Comparison of ENCODE assay signal across 1 cellular context in genomic region chr17:59842901-59843652, GRCh38.
TF ChIP-seq lines count a peak whose summit lies in the region.

No MANE protein-coding gene starts in this region.

TF ChIP-seq in HepG2, 621 proteins besides CTCF, POLR2A, EP300 and RAD21 (continued from another document and continues in another):
- peak; percentile 68; the same call in 1 of the 2 replicates for TF ChIP-seq PRDM4 (CRISPR knock-in tag; IDR thresholded peaks at IDR 0.05; ENCODE audit: borderline replicate concordance)
- no peak for TF ChIP-seq DZIP1 (CRISPR knock-in tag; IDR thresholded peaks at IDR 0.05)
- TF ChIP-seq ZNF740 (CRISPR knock-in tag; IDR thresholded peaks at IDR 0.05), result no peak
- TF ChIP-seq POLR2G (IDR thresholded peaks at IDR 0.05; ENCODE audit: low read depth, low read length), result peak; percentile 75
- TF ChIP-seq AKNA (CRISPR knock-in tag; IDR thresholded peaks at IDR 0.05; ENCODE audit: borderline replicate concordance), result peak; percentile 20; the same call in 1 of the 2 replicates
- peak; percentile 19; the same call in 1 of the 2 replicates for TF ChIP-seq ZNF639 (CRISPR knock-in tag; conservative IDR thresholded peaks at IDR 0.05)
- TF ChIP-seq ZNF264 (CRISPR knock-in tag; IDR thresholded peaks at IDR 0.05), result no peak; the same call in 1 of the 2 replicates
- TF ChIP-seq HMGXB4 (CRISPR knock-in tag; IDR thresholded peaks at IDR 0.05; ENCODE audit: borderline replicate concordance in 1 of 2, low read depth in 1 of 2), result peak in 1 of 2 experiments; percentile 87; a peak in 1 of 4 replicates
- no peak for TF ChIP-seq ZNF879 (CRISPR knock-in tag; IDR thresholded peaks at IDR 0.05)
- TF ChIP-seq E2F5 (CRISPR knock-in tag; conservative IDR thresholded peaks at IDR 0.05), result no peak
- peak; percentile 49; the same call in 1 of the 2 replicates for TF ChIP-seq E2F1 (CRISPR knock-in tag; IDR thresholded peaks at IDR 0.05)
- TF ChIP-seq ZBTB3 (CRISPR knock-in tag; IDR thresholded peaks at IDR 0.05; ENCODE audit: borderline replicate concordance, low read depth), result peak; percentile 87
- TF ChIP-seq POLR2AphosphoS2 (IDR thresholded peaks at IDR 0.05; ENCODE audit: low read depth, low read length), result peak; percentile 100
- peak; percentile 17; the same call in 1 of the 2 replicates for TF ChIP-seq FOXK1 (CRISPR knock-in tag; IDR thresholded peaks at IDR 0.05; ENCODE audit: borderline replicate concordance, low read depth)
- TF ChIP-seq ZBTB21 (CRISPR knock-in tag; IDR thresholded peaks at IDR 0.05), result no peak
- TF ChIP-seq TMF1 (CRISPR knock-in tag; IDR thresholded peaks at IDR 0.05; ENCODE audit: low read depth), result no peak
- peak; percentile 83 for TF ChIP-seq ZFP1 (CRISPR knock-in tag; IDR thresholded peaks at IDR 0.05)
- TF ChIP-seq ZNF691 (CRISPR knock-in tag; IDR thresholded peaks at IDR 0.05; ENCODE audit: borderline replicate concordance, low read depth), result peak; percentile 87; the same call in 1 of the 2 replicates
- peak; percentile 86 for TF ChIP-seq ARNT2 (CRISPR knock-in tag; IDR thresholded peaks at IDR 0.05; ENCODE audit: low read depth)
- TF ChIP-seq ADNP (CRISPR knock-in tag; IDR thresholded peaks at IDR 0.05), result peak; percentile 90; the same call in 1 of the 2 replicates
- no peak for TF ChIP-seq MYNN (CRISPR knock-in tag; IDR thresholded peaks at IDR 0.05; ENCODE audit: low read depth)
- TF ChIP-seq RFX1 (IDR thresholded peaks at IDR 0.05), result no peak
- TF ChIP-seq ZNF512 (CRISPR knock-in tag; IDR thresholded peaks at IDR 0.05), result 0 out of 2 replicates have a peak, but pooled peaks have one; percentile 58
- TF ChIP-seq PAXIP1 (CRISPR knock-in tag; conservative IDR thresholded peaks at IDR 0.05), result peak; percentile 66; the same call in 1 of the 2 replicates
- no peak for TF ChIP-seq ZSCAN31 (CRISPR knock-in tag; IDR thresholded peaks at IDR 0.05; ENCODE audit: low read depth)
- peak; percentile 78 for TF ChIP-seq ZNF18 (CRISPR knock-in tag; IDR thresholded peaks at IDR 0.05; ENCODE audit: insufficient replicate concordance)
